8 cellular contexts compared by ENCODE assay signal in the genomic region with DNA sequence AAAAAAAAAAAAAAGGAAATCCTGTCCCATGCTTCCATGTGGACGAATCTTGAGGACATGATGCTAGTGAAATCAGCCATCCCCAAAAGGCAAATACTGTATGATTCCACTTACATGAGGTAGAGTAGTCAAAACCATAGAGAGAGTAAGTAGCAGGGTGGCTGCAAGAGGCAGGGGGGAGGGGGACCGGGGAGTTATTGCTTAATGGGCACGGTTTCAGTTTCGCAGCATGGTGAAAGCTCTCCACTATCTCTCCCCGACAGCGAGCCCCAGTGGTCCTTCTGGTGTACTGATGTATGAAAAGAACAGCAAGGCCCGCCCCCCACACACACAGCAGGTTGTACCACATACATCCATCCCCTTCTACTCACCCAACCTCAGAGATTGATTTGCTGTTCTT. TPM values are rescaled to one million over a fixed set of nuclear protein-coding genes. Genes with fewer than 3 reads are reported as not detected.
DNase-seq lines count a peak whose midpoint lies in the region; ATAC-seq, FAIRE-seq and TF ChIP-seq lines count a peak whose summit lies in the region.

No MANE protein-coding gene starts in this region.

- no peak overlapping the region for H3K4me3 ChIP-seq in HFF-Myc (replicated peaks; ENCODE audit: low read depth, low read length)
- no peak overlapping the region for H3K4me3 ChIP-seq in effector memory CD4-positive, alpha-beta T cell (ENCODE audit: insufficient read depth, low read depth, low read length, poor library complexity, severe bottlenecking)
- no peak overlapping the region for H3K4me3 ChIP-seq in osteoblast (ENCODE audit: insufficient read depth, low read length)
- no peak overlapping the region for H3K4me3 ChIP-seq in upper lobe of left lung

- H3K27me3 ChIP-seq in effector memory CD4-positive, alpha-beta T cell (replicated peaks; ENCODE audit: control insufficient read depth, insufficient read depth, low read length, poor library complexity, severe bottlenecking): no peaks in the 10 kb centered on the region
- H3K27me3 ChIP-seq in osteoblast (ENCODE audit: insufficient read depth, low read length) (no peaks in the 10 kb centered on the region), upper lobe of left lung (no peaks in the 10 kb centered on the region)

- DNase-seq in GM12891 (ENCODE audit: insufficient read length, low spot score) (peak; percentile 82), HFF-Myc (ENCODE audit: extremely low read depth, low read depth) (no peak), NCI-H1694 treated with DMSO at 0.1 percent for 48 hours (lab: John Stamatoyannopoulos, UW) (peak; percentile 65), osteoblast (ENCODE audit: insufficient read length, low spot score, missing footprints) (no peak), upper lobe of left lung (peak in 1 of 2 donors; percentile 95)
- peak; percentile 64 to 65 for DNase-seq in activated CD4-positive, alpha-beta T cell treated with anti-CD3 and anti-CD28 coated beads for 4 hours
- DNase-seq in effector memory CD4-positive, alpha-beta T cell: peak; percentile 30 to 58 (median 42)

- H3K4me1 ChIP-seq in effector memory CD4-positive, alpha-beta T cell (ENCODE audit: control insufficient read depth, insufficient read depth, low read length, poor library complexity, severe bottlenecking): no peaks in the 10 kb centered on the region
- H3K4me1 ChIP-seq in osteoblast (ENCODE audit: insufficient read depth, low read length): no peaks in the 10 kb centered on the region
- peaks cover 3 to 9% (median 6%) of the 10 kb centered on the region in 4 donors for H3K4me1 ChIP-seq in upper lobe of left lung

- H3K9me3 ChIP-seq in effector memory CD4-positive, alpha-beta T cell (ENCODE audit: control insufficient read depth, low read length): no peaks in the 10 kb centered on the region
- H3K9me3 ChIP-seq in osteoblast (ENCODE audit: low read depth, low read length) (no peaks in the 10 kb centered on the region), upper lobe of left lung (no peaks in the 10 kb centered on the region)

- no peaks in the 10 kb centered on the region for H4K20me1 ChIP-seq in osteoblast (ENCODE audit: insufficient read depth, low read length)

- H2AFZ ChIP-seq in osteoblast (ENCODE audit: low read length): no peak overlapping the region

- WGBS in upper lobe of left lung, 2 donors: 28 to 43% methylated on average over 7 of the region's 7 CpGs

- no peaks in the 10 kb centered on the region for H3K79me2 ChIP-seq in osteoblast (ENCODE audit: insufficient read depth, low read length)

- H3K27ac ChIP-seq in effector memory CD4-positive, alpha-beta T cell (ENCODE audit: insufficient read depth, low read length, poor library complexity, severe bottlenecking): no peak overlapping the region
- H3K27ac ChIP-seq in osteoblast (ENCODE audit: low read depth, low read length): no peak overlapping the region
- H3K27ac ChIP-seq in upper lobe of left lung: peak overlapping the region in 2 of 4 donors; percentile 49 to 58

- H3K4me2 ChIP-seq in osteoblast (ENCODE audit: insufficient read depth, low read length): no peak overlapping the region

- peaks cover 30% of the 10 kb centered on the region for H3K36me3 ChIP-seq in effector memory CD4-positive, alpha-beta T cell (ENCODE audit: control insufficient read depth, insufficient read depth, low read length)
- H3K36me3 ChIP-seq in osteoblast (ENCODE audit: insufficient read depth, low read length): peaks cover 18% of the 10 kb centered on the region
- H3K36me3 ChIP-seq in upper lobe of left lung: peaks cover 4 to 47% (median 34%) of the 10 kb centered on the region in 4 donors

- TF ChIP-seq EP300 in upper lobe of left lung (IDR thresholded peaks at IDR 0.05): no peak

- FAIRE-seq in GM12891 (lab: Jason Lieb, UNC): peak; percentile 99

- ATAC-seq in upper lobe of left lung (ENCODE audit: low FRiP score in 2 of 2) (peak; percentile 95), SK-N-SH treated with all-trans-retinoic acid at 6 μM for 48 hours (no peak; the same call in 2 of the 3 replicates)

- TF ChIP-seq CTCF in HFF-Myc (IDR thresholded peaks at IDR 0.05; ENCODE audit: low read depth, low read length, missing control alignments): peak; percentile 20
- TF ChIP-seq CTCF in osteoblast (IDR thresholded peaks at IDR 0.05; ENCODE audit: extremely low read depth, low read depth, low read length): peak; percentile 44
- TF ChIP-seq CTCF in upper lobe of left lung (IDR thresholded peaks at IDR 0.05): peak in 5 of 6 experiments; percentile 46 to 79 (median 66)

- TF ChIP-seq POLR2A in GM12891 (IDR thresholded peaks at IDR 0.05; ENCODE audit: low read depth, low read length): no peak
- TF ChIP-seq POLR2A in upper lobe of left lung (IDR thresholded peaks at IDR 0.05): no peak

TF ChIP-seq in GM12891, 5 proteins besides CTCF, POLR2A, EP300 and RAD21:
- TF ChIP-seq SPI1 (IDR thresholded peaks at IDR 0.05; ENCODE audit: low read depth, low read length) (no peak), POU2F2 (IDR thresholded peaks at IDR 0.05; ENCODE audit: low read depth, low read length) (peak; percentile 72)

TF ChIP-seq in SK-N-SH treated with all-trans-retinoic acid at 6 μM for 48 hours, 23 proteins besides CTCF, POLR2A, EP300 and RAD21:
- TF ChIP-seq, protein P1, sequence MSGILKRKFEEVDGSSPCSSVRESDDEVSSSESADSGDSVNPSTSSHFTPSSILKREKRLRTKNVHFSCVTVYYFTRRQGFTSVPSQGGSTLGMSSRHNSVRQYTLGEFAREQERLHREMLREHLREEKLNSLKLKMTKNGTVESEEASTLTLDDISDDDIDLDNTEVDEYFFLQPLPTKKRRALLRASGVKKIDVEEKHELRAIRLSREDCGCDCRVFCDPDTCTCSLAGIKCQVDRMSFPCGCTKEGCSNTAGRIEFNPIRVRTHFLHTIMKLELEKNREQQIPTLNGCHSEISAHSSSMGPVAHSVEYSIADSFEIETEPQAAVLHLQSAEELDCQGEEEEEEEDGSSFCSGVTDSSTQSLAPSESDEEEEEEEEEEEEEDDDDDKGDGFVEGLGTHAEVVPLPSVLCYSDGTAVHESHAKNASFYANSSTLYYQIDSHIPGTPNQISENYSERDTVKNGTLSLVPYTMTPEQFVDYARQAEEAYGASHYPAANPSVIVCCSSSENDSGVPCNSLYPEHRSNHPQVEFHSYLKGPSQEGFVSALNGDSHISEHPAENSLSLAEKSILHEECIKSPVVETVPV (CRISPR knock-in tag; IDR thresholded peaks at IDR 0.05): no peak
TF ChIP-seq in SK-N-SH treated with all-trans-retinoic acid at 6 μM for 48 hours: peak in this region for 0.

RNA-seq across cellular contexts. Expression of a gene that starts 32.8 kb away (rescaled TPM):
- 5.7 TPM for polyA plus RNA-seq in GM12891 (2012; ENCODE audit: low read depth, missing spikeins)
- total RNA-seq in osteoblast (7.6 and 7.7 TPM in 2 replicates), upper lobe of left lung (10 to 100 TPM; 24.7 to 71.2 (median 38.0) TPM)

RNA-seq across cellular contexts. Expression of a gene that starts 58.9 kb away (rescaled TPM):
- 58.6 TPM for polyA plus RNA-seq in GM12891 (2012; ENCODE audit: low read depth, missing spikeins)
- total RNA-seq in osteoblast: 24.2 and 26.8 TPM in 2 replicates
- total RNA-seq in upper lobe of left lung: 10 to 100 TPM; 12.6 to 26.2 (median 22.2) TPM

Comparison
In these comparisons a context has a peak if more than half of its experiments do, and no peak if none do; other contexts are left out.
1. DNase-seq: peak in GM12891 (single experiment), NCI-H1694 treated with DMSO at 0.1 percent for 48 hours (single experiment), activated CD4-positive, alpha-beta T cell treated with anti-CD3 and anti-CD28 coated beads for 4 hours (2 of 2) and effector memory CD4-positive, alpha-beta T cell (3 of 3); none in HFF-Myc (single experiment) and osteoblast (single experiment).
2. Peak in every context shown above with its lines, with median percentiles within 50 percentile points of each other: CTCF ChIP-seq.